Comparison of ENCODE assay signal across 8 cellular contexts in genomic region chr7:1176891-1177373, GRCh38. TPM values are rescaled to one million over a fixed set of nuclear protein-coding genes. Genes with fewer than 3 reads are reported as not detected.
DNase-seq lines count a peak whose midpoint lies in the region; ATAC-seq lines count a peak whose summit lies in the region.

No MANE protein-coding gene starts in this region.

- H3K27me3 ChIP-seq in Karpas-422 (ENCODE audit: low read length) = 0 out of 2 replicates have a peak, but pooled peaks cover 2% of the 10 kb centered on the region

- DNase-seq in Daoy (ENCODE audit: low read depth) (peak; percentile 77), Karpas-422 (peak; percentile 90), iPS-NIHi11 (ENCODE audit: low spot score) (peak; percentile 78), DMS79 (lab: John Stamatoyannopoulos, UW) (no peak)
- peak; percentile 57 for DNase-seq in activated naive CD8-positive, alpha-beta T cell treated with anti-CD3 and anti-CD28 coated beads, Interleukin-2, amount 50 U/mL, for 16 hours (ENCODE audit: low read depth, low spot score)
- DNase-seq in stimulated activated CD4-positive, alpha-beta T cell treated with anti-CD3 and anti-CD28 coated beads, Interleukin-4, amount 100 ng/mL, for 1 hour = peak; percentile 86

- no peaks in the 10 kb centered on the region for H3K9me3 Mint-ChIP-seq in T-helper 1 cell treated with Interleukin-12 subunit alpha and Interleukin-12 subunit beta and Interleukin-4 antibody, amounts not matched to agents 30 μg/mL and 1 μg/mL, for 36 hours

- H3K27ac ChIP-seq in Karpas-422 (ENCODE audit: low read length) = no peak overlapping the region

- H3K9me2 ChIP-seq in Karpas-422 (replicated peaks; ENCODE audit: insufficient read depth, low read length) = no peaks in the 10 kb centered on the region

- no peaks in the 10 kb centered on the region for H3K9me3 ChIP-seq in Karpas-422 (ENCODE audit: low read length)

- no peak overlapping the region for H3K4me3 ChIP-seq in Karpas-422 (ENCODE audit: low read length)

- H3K4me2 ChIP-seq in Karpas-422 (ENCODE audit: low read depth, low read length, poor library complexity, severe bottlenecking) = peak overlapping the region; percentile 59

- H3K79me2 ChIP-seq in Karpas-422 (ENCODE audit: low read length) = no peaks in the 10 kb centered on the region

- H3K4me1 Mint-ChIP-seq in T-helper 1 cell treated with Interleukin-12 subunit alpha and Interleukin-12 subunit beta and Interleukin-4 antibody, amounts not matched to agents 30 μg/mL and 1 μg/mL, for 36 hours (ENCODE audit: low read depth) = peaks cover 11% of the 10 kb centered on the region

- H4K20me1 ChIP-seq in Karpas-422 (ENCODE audit: insufficient read depth, low read depth, low read length) = no peaks in the 10 kb centered on the region

- no peak overlapping the region for H3K4me3 Mint-ChIP-seq in T-helper 1 cell treated with Interleukin-12 subunit alpha and Interleukin-12 subunit beta and Interleukin-4 antibody, amounts not matched to agents 30 μg/mL and 1 μg/mL, for 36 hours

- peak overlapping the region; percentile 69 for H3K27ac Mint-ChIP-seq in T-helper 1 cell treated with Interleukin-12 subunit alpha and Interleukin-12 subunit beta and Interleukin-4 antibody, amounts not matched to agents 30 μg/mL and 1 μg/mL, for 36 hours

- no peaks in the 10 kb centered on the region for H3K36me3 Mint-ChIP-seq in T-helper 1 cell treated with Interleukin-12 subunit alpha and Interleukin-12 subunit beta and Interleukin-4 antibody, amounts not matched to agents 30 μg/mL and 1 μg/mL, for 36 hours (ENCODE audit: low read depth)

- peaks cover 6% of the 10 kb centered on the region for H3K27me3 Mint-ChIP-seq in T-helper 1 cell treated with Interleukin-12 subunit alpha and Interleukin-12 subunit beta and Interleukin-4 antibody, amounts not matched to agents 30 μg/mL and 1 μg/mL, for 36 hours (ENCODE audit: low read depth)

- H3K9ac ChIP-seq in Karpas-422 (ENCODE audit: low read length) = no peak overlapping the region

- no peak for ATAC-seq in GM21360 (IDR thresholded peaks at IDR 0.05; ENCODE audit: unreplicated experiment)

- H3K36me3 ChIP-seq in Karpas-422 (ENCODE audit: insufficient read depth, low read length) = no peaks in the 10 kb centered on the region

- no peak overlapping the region for H2AFZ ChIP-seq in Karpas-422 (ENCODE audit: low read length)

- H3K4me1 ChIP-seq in Karpas-422 (ENCODE audit: low read length) = peaks cover 9% of the 10 kb centered on the region

RNA-seq across cellular contexts. Expression of gene ZFAND2A, which starts 16.9 kb away (rescaled TPM):
- total RNA-seq in Daoy (2014; rRNA removed; shearing (Covaris generic)) = 51.4 and 57.3 TPM in 2 replicates
- 5.2 and 11.5 TPM in 2 replicates for total RNA-seq in Karpas-422 (2014; rRNA removed; shearing (Covaris generic); ENCODE audit: low replicate concordance)

RNA-seq across cellular contexts. Expression of gene UNCX, which starts 55.7 kb away (rescaled TPM):
- not detected in 2 replicates for total RNA-seq in Daoy (2014; rRNA removed; shearing (Covaris generic))
- total RNA-seq in Karpas-422 (2014; rRNA removed; shearing (Covaris generic); ENCODE audit: low replicate concordance) = not detected in 2 replicates
